1 cellular context compared by ENCODE assay signal in genomic region chr17:39231091-39231561, GRCh38.
TF ChIP-seq lines count a peak whose summit lies in the region.

No MANE protein-coding gene starts in this region.

TF ChIP-seq in H1, 55 proteins besides CTCF, POLR2A, EP300 and RAD21:
- TF ChIP-seq HDAC2 (IDR thresholded peaks at IDR 0.05; ENCODE audit: borderline replicate concordance in 1 of 2, low read depth in 2 of 2, low read length in 2 of 2) (no peak), SIN3A (conservative IDR thresholded peaks at IDR 0.05 in 1 of 2, IDR thresholded peaks at IDR 0.05 in 1 of 2; ENCODE audit: low read depth in 1 of 2, low read length in 2 of 2) (no peak), YY1 (IDR thresholded peaks at IDR 0.05; ENCODE audit: low read depth, low read length) (no peak), TAF7 (optimal IDR thresholded peaks at IDR 0.05; ENCODE audit: borderline replicate concordance, low read depth, low read length) (no peak), SUZ12 (IDR thresholded peaks at IDR 0.05; ENCODE audit: low read length) (no peak)
TF ChIP-seq in H1: peak in this region for 0.
